ENCODE assay signal across 3 cellular contexts in the genomic region with DNA sequence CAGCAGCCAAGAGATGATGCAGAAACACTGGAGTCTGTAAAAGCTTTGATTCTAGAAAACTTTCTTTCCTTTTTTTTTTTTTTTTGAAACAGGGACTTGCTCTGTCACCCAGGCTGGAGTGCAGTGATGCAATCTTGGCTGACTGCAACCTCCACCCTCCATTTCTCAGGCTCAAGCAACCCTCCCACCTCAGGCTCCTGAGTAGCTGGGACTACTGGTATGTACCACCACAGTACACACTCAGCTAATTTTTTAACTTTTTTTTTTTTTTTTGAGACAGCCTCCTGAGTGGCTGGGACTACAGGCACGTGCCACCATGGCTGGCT.
A peak's percentile ranks its signal among the peaks of the same experiment; 100 is the strongest.
TF ChIP-seq lines count a peak whose summit lies in the region.

No MANE protein-coding gene starts in this region.

TF ChIP-seq in A549, 52 proteins besides CTCF, POLR2A, EP300 and RAD21:
- TF ChIP-seq ZC3H11A (IDR thresholded peaks at IDR 0.05) = no peak
- no peak for TF ChIP-seq HEYL (CRISPR knock-in tag; IDR thresholded peaks at IDR 0.05)
- peak in 1 of 2 experiments; percentile 38; a peak in 1 of 4 replicates for TF ChIP-seq CEBPB (IDR thresholded peaks at IDR 0.05)
TF ChIP-seq in A549: peak in this region for 1.

TF ChIP-seq in IMR-90, 13 proteins besides CTCF, POLR2A, EP300 and RAD21:
- TF ChIP-seq CEBPB (IDR thresholded peaks at IDR 0.05; ENCODE audit: low read depth, low read length) = peak; percentile 70
- TF ChIP-seq, protein P1, sequence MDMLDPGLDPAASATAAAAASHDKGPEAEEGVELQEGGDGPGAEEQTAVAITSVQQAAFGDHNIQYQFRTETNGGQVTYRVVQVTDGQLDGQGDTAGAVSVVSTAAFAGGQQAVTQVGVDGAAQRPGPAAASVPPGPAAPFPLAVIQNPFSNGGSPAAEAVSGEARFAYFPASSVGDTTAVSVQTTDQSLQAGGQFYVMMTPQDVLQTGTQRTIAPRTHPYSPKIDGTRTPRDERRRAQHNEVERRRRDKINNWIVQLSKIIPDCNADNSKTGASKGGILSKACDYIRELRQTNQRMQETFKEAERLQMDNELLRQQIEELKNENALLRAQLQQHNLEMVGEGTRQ (IDR thresholded peaks at IDR 0.05; ENCODE audit: low read depth, low read length) = no peak

TF ChIP-seq in HepG2, 621 proteins besides CTCF, POLR2A, EP300 and RAD21:
- TF ChIP-seq, protein P2, sequence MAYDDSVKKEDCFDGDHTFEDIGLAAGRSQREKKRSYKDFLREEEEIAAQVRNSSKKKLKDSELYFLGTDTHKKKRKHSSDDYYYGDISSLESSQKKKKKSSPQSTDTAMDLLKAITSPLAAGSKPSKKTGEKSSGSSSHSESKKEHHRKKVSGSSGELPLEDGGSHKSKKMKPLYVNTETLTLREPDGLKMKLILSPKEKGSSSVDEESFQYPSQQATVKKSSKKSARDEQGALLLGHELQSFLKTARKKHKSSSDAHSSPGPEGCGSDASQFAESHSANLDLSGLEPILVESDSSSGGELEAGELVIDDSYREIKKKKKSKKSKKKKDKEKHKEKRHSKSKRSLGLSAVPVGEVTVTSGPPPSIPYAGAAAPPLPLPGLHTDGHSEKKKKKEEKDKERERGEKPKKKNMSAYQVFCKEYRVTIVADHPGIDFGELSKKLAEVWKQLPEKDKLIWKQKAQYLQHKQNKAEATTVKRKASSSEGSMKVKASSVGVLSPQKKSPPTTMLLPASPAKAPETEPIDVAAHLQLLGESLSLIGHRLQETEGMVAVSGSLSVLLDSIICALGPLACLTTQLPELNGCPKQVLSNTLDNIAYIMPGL (CRISPR knock-in tag; IDR thresholded peaks at IDR 0.05; ENCODE audit: borderline replicate concordance in 1 of 2, low read depth in 1 of 2) = no peak
- TF ChIP-seq, protein P3, sequence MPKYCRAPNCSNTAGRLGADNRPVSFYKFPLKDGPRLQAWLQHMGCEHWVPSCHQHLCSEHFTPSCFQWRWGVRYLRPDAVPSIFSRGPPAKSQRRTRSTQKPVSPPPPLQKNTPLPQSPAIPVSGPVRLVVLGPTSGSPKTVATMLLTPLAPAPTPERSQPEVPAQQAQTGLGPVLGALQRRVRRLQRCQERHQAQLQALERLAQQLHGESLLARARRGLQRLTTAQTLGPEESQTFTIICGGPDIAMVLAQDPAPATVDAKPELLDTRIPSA (CRISPR knock-in tag; IDR thresholded peaks at IDR 0.05; ENCODE audit: borderline replicate concordance) = no peak
- peak; percentile 90 for TF ChIP-seq CEBPG (CRISPR knock-in tag; IDR thresholded peaks at IDR 0.05)
- TF ChIP-seq ZNF629 (CRISPR knock-in tag; conservative IDR thresholded peaks at IDR 0.05) = no peak
- TF ChIP-seq SMAD3 (CRISPR knock-in tag; IDR thresholded peaks at IDR 0.05) = no peak
- TF ChIP-seq, protein P4, sequence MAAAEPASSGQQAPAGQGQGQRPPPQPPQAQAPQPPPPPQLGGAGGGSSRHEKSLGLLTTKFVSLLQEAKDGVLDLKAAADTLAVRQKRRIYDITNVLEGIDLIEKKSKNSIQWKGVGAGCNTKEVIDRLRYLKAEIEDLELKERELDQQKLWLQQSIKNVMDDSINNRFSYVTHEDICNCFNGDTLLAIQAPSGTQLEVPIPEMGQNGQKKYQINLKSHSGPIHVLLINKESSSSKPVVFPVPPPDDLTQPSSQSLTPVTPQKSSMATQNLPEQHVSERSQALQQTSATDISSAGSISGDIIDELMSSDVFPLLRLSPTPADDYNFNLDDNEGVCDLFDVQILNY (CRISPR knock-in tag; conservative IDR thresholded peaks at IDR 0.05) = no peak
- TF ChIP-seq ZNF530 (CRISPR knock-in tag; IDR thresholded peaks at IDR 0.05; ENCODE audit: low read depth) = no peak
- no peak for TF ChIP-seq SAP130 (CRISPR knock-in tag; IDR thresholded peaks at IDR 0.05; ENCODE audit: low read depth)
- no peak for TF ChIP-seq MEIS2 (CRISPR knock-in tag; IDR thresholded peaks at IDR 0.05)
- TF ChIP-seq, protein P5, sequence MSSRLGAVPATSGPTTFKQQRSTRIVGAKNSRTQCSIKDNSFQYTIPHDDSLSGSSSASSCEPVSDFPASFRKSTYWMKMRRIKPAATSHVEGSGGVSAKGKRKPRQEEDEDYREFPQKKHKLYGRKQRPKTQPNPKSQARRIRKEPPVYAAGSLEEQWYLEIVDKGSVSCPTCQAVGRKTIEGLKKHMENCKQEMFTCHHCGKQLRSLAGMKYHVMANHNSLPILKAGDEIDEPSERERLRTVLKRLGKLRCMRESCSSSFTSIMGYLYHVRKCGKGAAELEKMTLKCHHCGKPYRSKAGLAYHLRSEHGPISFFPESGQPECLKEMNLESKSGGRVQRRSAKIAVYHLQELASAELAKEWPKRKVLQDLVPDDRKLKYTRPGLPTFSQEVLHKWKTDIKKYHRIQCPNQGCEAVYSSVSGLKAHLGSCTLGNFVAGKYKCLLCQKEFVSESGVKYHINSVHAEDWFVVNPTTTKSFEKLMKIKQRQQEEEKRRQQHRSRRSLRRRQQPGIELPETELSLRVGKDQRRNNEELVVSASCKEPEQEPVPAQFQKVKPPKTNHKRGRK (CRISPR knock-in tag; IDR thresholded peaks at IDR 0.05) = no peak
- TF ChIP-seq, protein P6, sequence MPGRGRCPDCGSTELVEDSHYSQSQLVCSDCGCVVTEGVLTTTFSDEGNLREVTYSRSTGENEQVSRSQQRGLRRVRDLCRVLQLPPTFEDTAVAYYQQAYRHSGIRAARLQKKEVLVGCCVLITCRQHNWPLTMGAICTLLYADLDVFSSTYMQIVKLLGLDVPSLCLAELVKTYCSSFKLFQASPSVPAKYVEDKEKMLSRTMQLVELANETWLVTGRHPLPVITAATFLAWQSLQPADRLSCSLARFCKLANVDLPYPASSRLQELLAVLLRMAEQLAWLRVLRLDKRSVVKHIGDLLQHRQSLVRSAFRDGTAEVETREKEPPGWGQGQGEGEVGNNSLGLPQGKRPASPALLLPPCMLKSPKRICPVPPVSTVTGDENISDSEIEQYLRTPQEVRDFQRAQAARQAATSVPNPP (CRISPR knock-in tag; IDR thresholded peaks at IDR 0.05) = no peak
- TF ChIP-seq ZNF256 (CRISPR knock-in tag; conservative IDR thresholded peaks at IDR 0.05) = no peak
- TF ChIP-seq, protein P7, sequence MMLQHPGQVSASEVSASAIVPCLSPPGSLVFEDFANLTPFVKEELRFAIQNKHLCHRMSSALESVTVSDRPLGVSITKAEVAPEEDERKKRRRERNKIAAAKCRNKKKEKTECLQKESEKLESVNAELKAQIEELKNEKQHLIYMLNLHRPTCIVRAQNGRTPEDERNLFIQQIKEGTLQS (CRISPR knock-in tag; IDR thresholded peaks at IDR 0.05) = 0 out of 2 replicates have a peak, but pooled peaks have one; percentile 46
- TF ChIP-seq CEBPB (IDR thresholded peaks at IDR 0.05; ENCODE audit: borderline replicate concordance, low read depth, low read length) = peak; percentile 78; the same call in 1 of the 2 replicates
- TF ChIP-seq NFIB (CRISPR knock-in tag; IDR thresholded peaks at IDR 0.05; ENCODE audit: borderline replicate concordance) = no peak
- TF ChIP-seq KDM1A (CRISPR knock-in tag; IDR thresholded peaks at IDR 0.05) = no peak
- TF ChIP-seq, protein P8, sequence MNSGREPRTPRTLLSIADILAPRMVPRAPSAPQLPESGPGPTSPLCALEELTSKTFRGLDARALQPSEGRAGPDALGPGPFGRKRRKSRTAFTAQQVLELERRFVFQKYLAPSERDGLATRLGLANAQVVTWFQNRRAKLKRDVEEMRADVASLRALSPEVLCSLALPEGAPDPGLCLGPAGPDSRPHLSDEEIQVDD (CRISPR knock-in tag; IDR thresholded peaks at IDR 0.05; ENCODE audit: borderline replicate concordance) = no peak
- no peak for TF ChIP-seq YEATS2 (CRISPR knock-in tag; IDR thresholded peaks at IDR 0.05; ENCODE audit: borderline replicate concordance)
- TF ChIP-seq, protein P9, sequence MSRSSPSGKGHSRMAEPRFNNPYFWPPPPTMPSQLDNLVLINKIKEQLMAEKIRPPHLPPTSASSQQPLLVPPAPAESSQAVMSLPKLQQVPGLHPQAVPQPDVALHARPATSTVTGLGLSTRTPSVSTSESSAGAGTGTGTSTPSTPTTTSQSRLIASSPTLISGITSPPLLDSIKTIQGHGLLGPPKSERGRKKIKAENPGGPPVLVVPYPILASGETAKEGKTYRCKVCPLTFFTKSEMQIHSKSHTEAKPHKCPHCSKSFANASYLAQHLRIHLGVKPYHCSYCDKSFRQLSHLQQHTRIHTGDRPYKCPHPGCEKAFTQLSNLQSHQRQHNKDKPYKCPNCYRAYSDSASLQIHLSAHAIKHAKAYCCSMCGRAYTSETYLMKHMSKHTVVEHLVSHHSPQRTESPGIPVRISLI (CRISPR knock-in tag; IDR thresholded peaks at IDR 0.05; ENCODE audit: borderline replicate concordance) = peak; percentile 72; the same call in 1 of the 2 replicates
- TF ChIP-seq, protein P10, sequence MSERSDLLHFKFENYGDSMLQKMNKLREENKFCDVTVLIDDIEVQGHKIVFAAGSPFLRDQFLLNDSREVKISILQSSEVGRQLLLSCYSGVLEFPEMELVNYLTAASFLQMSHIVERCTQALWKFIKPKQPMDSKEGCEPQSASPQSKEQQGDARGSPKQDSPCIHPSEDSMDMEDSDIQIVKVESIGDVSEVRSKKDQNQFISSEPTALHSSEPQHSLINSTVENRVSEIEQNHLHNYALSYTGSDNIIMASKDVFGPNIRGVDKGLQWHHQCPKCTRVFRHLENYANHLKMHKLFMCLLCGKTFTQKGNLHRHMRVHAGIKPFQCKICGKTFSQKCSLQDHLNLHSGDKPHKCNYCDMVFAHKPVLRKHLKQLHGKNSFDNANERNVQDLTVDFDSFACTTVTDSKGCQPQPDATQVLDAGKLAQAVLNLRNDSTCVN (CRISPR knock-in tag; IDR thresholded peaks at IDR 0.05; ENCODE audit: borderline replicate concordance) = peak; percentile 94
- no peak for TF ChIP-seq ZNF619 (CRISPR knock-in tag; IDR thresholded peaks at IDR 0.05)
- TF ChIP-seq ATF7 (IDR thresholded peaks at IDR 0.05) = 0 out of 2 replicates have a peak, but pooled peaks have one; percentile 9
- no peak for TF ChIP-seq ATF7 (CRISPR knock-in tag; IDR thresholded peaks at IDR 0.05)
- TF ChIP-seq, protein P11, sequence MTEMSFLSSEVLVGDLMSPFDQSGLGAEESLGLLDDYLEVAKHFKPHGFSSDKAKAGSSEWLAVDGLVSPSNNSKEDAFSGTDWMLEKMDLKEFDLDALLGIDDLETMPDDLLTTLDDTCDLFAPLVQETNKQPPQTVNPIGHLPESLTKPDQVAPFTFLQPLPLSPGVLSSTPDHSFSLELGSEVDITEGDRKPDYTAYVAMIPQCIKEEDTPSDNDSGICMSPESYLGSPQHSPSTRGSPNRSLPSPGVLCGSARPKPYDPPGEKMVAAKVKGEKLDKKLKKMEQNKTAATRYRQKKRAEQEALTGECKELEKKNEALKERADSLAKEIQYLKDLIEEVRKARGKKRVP (CRISPR knock-in tag; IDR thresholded peaks at IDR 0.05) = peak in 1 of 2 experiments; percentile 86; a peak in 2 of 4 replicates
- TF ChIP-seq RBAK (CRISPR knock-in tag; IDR thresholded peaks at IDR 0.05) = no peak
- TF ChIP-seq TBX3 (IDR thresholded peaks at IDR 0.05; ENCODE audit: borderline replicate concordance) = no peak
- TF ChIP-seq, protein P12, sequence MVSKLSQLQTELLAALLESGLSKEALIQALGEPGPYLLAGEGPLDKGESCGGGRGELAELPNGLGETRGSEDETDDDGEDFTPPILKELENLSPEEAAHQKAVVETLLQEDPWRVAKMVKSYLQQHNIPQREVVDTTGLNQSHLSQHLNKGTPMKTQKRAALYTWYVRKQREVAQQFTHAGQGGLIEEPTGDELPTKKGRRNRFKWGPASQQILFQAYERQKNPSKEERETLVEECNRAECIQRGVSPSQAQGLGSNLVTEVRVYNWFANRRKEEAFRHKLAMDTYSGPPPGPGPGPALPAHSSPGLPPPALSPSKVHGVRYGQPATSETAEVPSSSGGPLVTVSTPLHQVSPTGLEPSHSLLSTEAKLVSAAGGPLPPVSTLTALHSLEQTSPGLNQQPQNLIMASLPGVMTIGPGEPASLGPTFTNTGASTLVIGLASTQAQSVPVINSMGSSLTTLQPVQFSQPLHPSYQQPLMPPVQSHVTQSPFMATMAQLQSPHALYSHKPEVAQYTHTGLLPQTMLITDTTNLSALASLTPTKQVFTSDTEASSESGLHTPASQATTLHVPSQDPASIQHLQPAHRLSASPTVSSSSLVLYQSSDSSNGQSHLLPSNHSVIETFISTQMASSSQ (IDR thresholded peaks at IDR 0.05; ENCODE audit: low read depth) = no peak
- TF ChIP-seq, protein P12 (CRISPR knock-in tag; IDR thresholded peaks at IDR 0.05; ENCODE audit: borderline replicate concordance) = no peak
- no peak for TF ChIP-seq KLF9 (CRISPR knock-in tag; IDR thresholded peaks at IDR 0.05; ENCODE audit: low read depth)
- no peak for TF ChIP-seq ZFX (CRISPR knock-in tag; IDR thresholded peaks at IDR 0.05; ENCODE audit: low read depth)
